1 cellular context compared by ENCODE assay signal in genomic region chr2:77101796-77102452, GRCh38.
TF ChIP-seq lines count a peak whose summit lies in the region.

No MANE protein-coding gene starts in this region.

TF ChIP-seq in HepG2, 621 proteins besides CTCF, POLR2A, EP300 and RAD21:
- no peak for TF ChIP-seq MLXIP (CRISPR knock-in tag; IDR thresholded peaks at IDR 0.05; ENCODE audit: borderline replicate concordance)
- TF ChIP-seq MNT (IDR thresholded peaks at IDR 0.05): no peak
- TF ChIP-seq GABPA (IDR thresholded peaks at IDR 0.05; ENCODE audit: low read depth, low read length): no peak
- TF ChIP-seq GABPA (CRISPR knock-in tag; IDR thresholded peaks at IDR 0.05; ENCODE audit: low read depth): peak; percentile 28; the same call in 1 of the 2 replicates
- TF ChIP-seq PAXIP1 (CRISPR knock-in tag; conservative IDR thresholded peaks at IDR 0.05): no peak
